8 cellular contexts compared by ENCODE assay signal in genomic region chr13:99425485-99426341, GRCh38.
DNase-seq lines count a peak whose midpoint lies in the region; ATAC-seq and TF ChIP-seq lines count a peak whose summit lies in the region.

No MANE protein-coding gene starts in this region.

- no peak overlapping the region for H2BK120ac ChIP-seq in trophoblast cell (ENCODE audit: insufficient read depth, low read length, poor library complexity)

- H2AFZ ChIP-seq in GM23338 (peak overlapping the region; percentile 72), MM.1S (ENCODE audit: low read length) (no peak overlapping the region), trophoblast cell (ENCODE audit: insufficient read depth, low read length, poor library complexity) (no peak overlapping the region)

- no peak overlapping the region for H4K8ac ChIP-seq in trophoblast cell (ENCODE audit: low read depth, low read length)

- ATAC-seq in GM18508 (IDR thresholded peaks at IDR 0.05; ENCODE audit: insufficient read depth, unreplicated experiment) (peak; percentile 56), GM23338 (no peak)

- no peak overlapping the region for H2BK5ac ChIP-seq in trophoblast cell (ENCODE audit: low read depth, low read length, poor library complexity)

- H3K36me3 ChIP-seq in GM23338 (ENCODE audit: insufficient read depth) (no peaks in the 10 kb centered on the region), MM.1S (replicated peaks; ENCODE audit: insufficient read depth, low read length) (no peaks in the 10 kb centered on the region), trophoblast cell (ENCODE audit: control insufficient read depth in 1 of 2, insufficient read depth in 2 of 2, low read length in 2 of 2) (no peaks in the 10 kb centered on the region)

- TF ChIP-seq CTCF in GM23338 (conservative IDR thresholded peaks at IDR 0.05; ENCODE audit: low read depth in 2 of 2) (no peak), MM.1S (IDR thresholded peaks at IDR 0.05; ENCODE audit: low read length) (no peak)

- H3K4me1 ChIP-seq in GM23338 (ENCODE audit: insufficient read depth) = 0 out of 2 replicates have a peak, but pooled peaks cover 3% of the 10 kb centered on the region
- peaks cover 14% of the 10 kb centered on the region for H3K4me1 ChIP-seq in MM.1S (ENCODE audit: low read length)
- H3K4me1 ChIP-seq in trophoblast cell (ENCODE audit: control insufficient read depth in 1 of 2, insufficient read depth in 2 of 2, low read length in 2 of 2) = no peaks in the 10 kb centered on the region

- H4K20me1 ChIP-seq in GM23338 (replicated peaks; ENCODE audit: insufficient read depth) = no peaks in the 10 kb centered on the region
- H4K20me1 ChIP-seq in MM.1S (ENCODE audit: insufficient read depth, low read length) = peaks cover 3% of the 10 kb centered on the region; the same call in 1 of the 2 replicates

- H3K79me2 ChIP-seq in GM23338 (replicated peaks; ENCODE audit: insufficient read depth) (no peaks in the 10 kb centered on the region), MM.1S (ENCODE audit: low read length) (no peaks in the 10 kb centered on the region), trophoblast cell (ENCODE audit: control insufficient read depth, insufficient read depth, low read length, poor library complexity) (no peaks in the 10 kb centered on the region)

- H3K9ac ChIP-seq in MM.1S (ENCODE audit: low read length) = no peak overlapping the region
- H3K9ac ChIP-seq in trophoblast cell (ENCODE audit: low read length) = no peak overlapping the region

- no peak overlapping the region for H4K91ac ChIP-seq in trophoblast cell (ENCODE audit: low read depth, low read length)

- no peaks in the 10 kb centered on the region; the same call in 2 of the 3 replicates for H3K36me3 Mint-ChIP-seq in GM23338 (ENCODE audit: low read depth)
- no peaks in the 10 kb centered on the region for H3K36me3 Mint-ChIP-seq in activated naive CD4-positive, alpha-beta T cell treated with anti-CD3 and anti-CD28 coated beads for 36 hours (ENCODE audit: low read depth)

- H3K27me3 Mint-ChIP-seq in GM23338 (ENCODE audit: insufficient read depth, low read depth, poor library complexity) = peaks cover 7% of the 10 kb centered on the region
- no peaks in the 10 kb centered on the region for H3K27me3 Mint-ChIP-seq in activated naive CD4-positive, alpha-beta T cell treated with anti-CD3 and anti-CD28 coated beads for 36 hours (ENCODE audit: low read depth)

- intact Hi-C loops in activated naive CD4-positive, alpha-beta T cell treated with anti-CD3 and anti-CD28 coated beads for 36 hours (cut with micrococcal nuclease) = loop anchor here (1.0 kb wide), 1 partner anchor 9 kb away; no protein-coding TSS in a partner anchor

- DNase-seq in GM23338 (ENCODE audit: low spot score) (no peak), MM.1S (peak; percentile 88), COR-L47 (lab: John Stamatoyannopoulos, UW) (no peak), HEK293T (ENCODE audit: extremely low spot score) (no peak), trophoblast cell (no peak)
- peak; percentile 84 for DNase-seq in activated naive CD4-positive, alpha-beta T cell treated with anti-CD3 and anti-CD28 coated beads for 36 hours
- peak; percentile 23 to 69 (median 50) for DNase-seq in stimulated activated naive CD4-positive, alpha-beta T cell (lab: John Stamatoyannopoulos, UW)

- H3K27me3 ChIP-seq in GM23338 (ENCODE audit: insufficient read depth) (no peaks in the 10 kb centered on the region), MM.1S (replicated peaks; ENCODE audit: insufficient read depth, low read length) (peaks cover 86% of the 10 kb centered on the region), trophoblast cell (ENCODE audit: insufficient read depth, low read length) (no peaks in the 10 kb centered on the region)

- H3K4me3 ChIP-seq in GM23338 = no peak overlapping the region
- peak overlapping the region; percentile 18; the same call in 1 of the 2 replicates for H3K4me3 ChIP-seq in MM.1S (ENCODE audit: low read length)
- H3K4me3 ChIP-seq in trophoblast cell (ENCODE audit: low read depth, low read length) = no peak overlapping the region

- H3K79me1 ChIP-seq in trophoblast cell (ENCODE audit: low read length) = no peaks in the 10 kb centered on the region

- H3K23ac ChIP-seq in trophoblast cell (ENCODE audit: low read length) = no peak overlapping the region

- POLR2A ChIA-PET in HEK293T (lab: Yijun Ruan, JAX) = no interaction called here

- no peak overlapping the region for H3K27ac Mint-ChIP-seq in GM23338
- H3K27ac Mint-ChIP-seq in activated naive CD4-positive, alpha-beta T cell treated with anti-CD3 and anti-CD28 coated beads for 36 hours = peak overlapping the region; percentile 97

- no peak overlapping the region for H2AK5ac ChIP-seq in trophoblast cell (ENCODE audit: low read length)

- H4K12ac ChIP-seq in trophoblast cell (ENCODE audit: low read depth, low read length) = no peak overlapping the region

- no peaks in the 10 kb centered on the region for H3K9me2 ChIP-seq in GM23338 (ENCODE audit: insufficient read depth)
- no peaks in the 10 kb centered on the region for H3K9me2 ChIP-seq in MM.1S (replicated peaks; ENCODE audit: insufficient read depth, low read length)

- H3K9me3 ChIP-seq in MM.1S (replicated peaks; ENCODE audit: insufficient read depth, low read length) (no peaks in the 10 kb centered on the region), trophoblast cell (ENCODE audit: insufficient read depth, low read depth, low read length) (no peaks in the 10 kb centered on the region)

- H3K27ac ChIP-seq in GM23338 (ENCODE audit: low read depth) = no peak overlapping the region
- no peak overlapping the region; the same call in 1 of the 2 replicates for H3K27ac ChIP-seq in MM.1S (ENCODE audit: low read length)
- no peak overlapping the region for H3K27ac ChIP-seq in trophoblast cell (ENCODE audit: low read depth, low read length)

- no peak overlapping the region for H3K4me2 ChIP-seq in GM23338
- peak overlapping the region; percentile 56 for H3K4me2 ChIP-seq in MM.1S (ENCODE audit: low read depth, low read length)
- H3K4me2 ChIP-seq in trophoblast cell (ENCODE audit: low read length) = no peak overlapping the region

- no peak overlapping the region for H3K18ac ChIP-seq in trophoblast cell (ENCODE audit: low read length)

- H2BK12ac ChIP-seq in trophoblast cell (ENCODE audit: low read length) = no peak overlapping the region

- no peak overlapping the region; the same call in 2 of the 3 replicates for H3K4me3 Mint-ChIP-seq in GM23338
- H3K4me3 Mint-ChIP-seq in activated naive CD4-positive, alpha-beta T cell treated with anti-CD3 and anti-CD28 coated beads for 36 hours = peak overlapping the region; percentile 74

- CTCF ChIA-PET in activated naive CD4-positive, alpha-beta T cell treated with anti-CD3 and anti-CD28 coated beads for 36 hours (lab: Charles Lee) = interaction anchor here (0.6 to 11.8 kb wide), 6 partner anchors 10 to 156 kb away, joined by 3 to 118 read pairs (median 8); no protein-coding TSS in a partner anchor
- CTCF ChIA-PET in HEK293T (lab: Yijun Ruan, JAX) = interaction anchor here (1.1 kb wide), 1 partner anchor 9 kb away, joined by 3 read pairs; no protein-coding TSS in a partner anchor

- no peaks in the 10 kb centered on the region for H3F3A ChIP-seq in GM23338 (replicated peaks; ENCODE audit: low read depth)
- peaks cover 16% of the 10 kb centered on the region for H3F3A ChIP-seq in MM.1S (ENCODE audit: insufficient read depth, low read length)

- no peak overlapping the region for H3K4ac ChIP-seq in trophoblast cell (ENCODE audit: low read depth, low read length)

- peaks cover 7% of the 10 kb centered on the region; the same call in 2 of the 3 replicates for H3K4me1 Mint-ChIP-seq in GM23338
- H3K4me1 Mint-ChIP-seq in activated naive CD4-positive, alpha-beta T cell treated with anti-CD3 and anti-CD28 coated beads for 36 hours (ENCODE audit: low read depth) = peaks cover 63% of the 10 kb centered on the region

- no peaks in the 10 kb centered on the region; the same call in 2 of the 3 replicates for H3K9me3 Mint-ChIP-seq in GM23338
- no peaks in the 10 kb centered on the region for H3K9me3 Mint-ChIP-seq in activated naive CD4-positive, alpha-beta T cell treated with anti-CD3 and anti-CD28 coated beads for 36 hours

- H3K14ac ChIP-seq in trophoblast cell (ENCODE audit: low read length) = no peak overlapping the region

- WGBS in trophoblast cell (ENCODE audit: extremely low coverage, insufficient coverage, insufficient read length) = no CpG with 5 or more reads among the region's 18 CpGs

TF ChIP-seq in HEK293T, 16 proteins besides CTCF, POLR2A, EP300 and RAD21:
- TF ChIP-seq SP1 (IDR thresholded peaks at IDR 0.05) (no peak), ARNT (IDR thresholded peaks at IDR 0.05) (no peak), ZNF384 (IDR thresholded peaks at IDR 0.05) (no peak), ELF4 (IDR thresholded peaks at IDR 0.05) (no peak), CTBP1 (IDR thresholded peaks at IDR 0.05; ENCODE audit: borderline replicate concordance) (no peak), L3MBTL2 (conservative IDR thresholded peaks at IDR 0.05) (no peak), FOXM1 (IDR thresholded peaks at IDR 0.05; ENCODE audit: borderline replicate concordance) (no peak), LEF1 (IDR thresholded peaks at IDR 0.05; ENCODE audit: borderline replicate concordance) (no peak), FOXA1 (IDR thresholded peaks at IDR 0.05) (no peak), SUZ12 (IDR thresholded peaks at IDR 0.05) (no peak), NFRKB (IDR thresholded peaks at IDR 0.05) (no peak), BHLHE40 (IDR thresholded peaks at IDR 0.05; ENCODE audit: borderline replicate concordance) (no peak), HDGF (IDR thresholded peaks at IDR 0.05; ENCODE audit: borderline replicate concordance) (no peak), TARDBP (IDR thresholded peaks at IDR 0.05) (no peak), FOXK2 (IDR thresholded peaks at IDR 0.05) (no peak)
- TF ChIP-seq, protein P1, sequence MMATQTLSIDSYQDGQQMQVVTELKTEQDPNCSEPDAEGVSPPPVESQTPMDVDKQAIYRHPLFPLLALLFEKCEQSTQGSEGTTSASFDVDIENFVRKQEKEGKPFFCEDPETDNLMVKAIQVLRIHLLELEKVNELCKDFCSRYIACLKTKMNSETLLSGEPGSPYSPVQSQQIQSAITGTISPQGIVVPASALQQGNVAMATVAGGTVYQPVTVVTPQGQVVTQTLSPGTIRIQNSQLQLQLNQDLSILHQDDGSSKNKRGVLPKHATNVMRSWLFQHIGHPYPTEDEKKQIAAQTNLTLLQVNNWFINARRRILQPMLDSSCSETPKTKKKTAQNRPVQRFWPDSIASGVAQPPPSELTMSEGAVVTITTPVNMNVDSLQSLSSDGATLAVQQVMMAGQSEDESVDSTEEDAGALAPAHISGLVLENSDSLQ (IDR thresholded peaks at IDR 0.05) = no peak
TF ChIP-seq in HEK293T: peak in this region for 0.

Comparison
In these comparisons a context has a peak if more than half of its experiments do, and no peak if none do; other contexts are left out.
1. DNase-seq: peak in MM.1S (single experiment), activated naive CD4-positive, alpha-beta T cell treated with anti-CD3 and anti-CD28 coated beads for 36 hours (single experiment) and stimulated activated naive CD4-positive, alpha-beta T cell (6 of 6); none in GM23338 (single experiment), COR-L47 (single experiment), HEK293T (single experiment) and trophoblast cell (0 of 2).